Comparison of ENCODE assay signal across 15 cellular contexts in the genomic region with DNA sequence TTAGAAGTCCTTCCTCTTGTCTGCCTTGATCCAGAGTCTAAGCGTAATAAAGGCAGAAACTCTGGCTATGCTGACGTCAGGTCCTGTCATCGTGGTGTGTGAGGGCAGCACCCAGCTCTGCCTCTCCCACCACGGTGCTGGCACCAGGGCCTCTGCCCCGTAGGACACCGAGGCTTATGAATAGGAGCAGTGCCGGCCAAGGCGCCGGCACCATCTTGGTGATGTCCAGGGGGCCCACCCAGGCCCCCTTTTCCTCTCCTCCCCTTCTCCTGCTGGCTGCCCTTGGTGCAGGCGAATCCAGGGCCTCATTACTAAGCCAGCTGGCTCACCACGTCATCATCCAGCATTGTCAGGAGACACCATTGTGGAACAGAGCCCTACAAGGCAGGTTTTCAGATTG.
DNase-seq lines count a peak whose midpoint lies in the region; ATAC-seq and TF ChIP-seq lines count a peak whose summit lies in the region.
"Had no signal": no experiment of that assay in that cellular context is flagged by ENCODE, and none has a peak within 500 bp of the region (broad histone marks: within the 10 kb centered on the region; RNA-seq: fewer than 3 reads in every experiment).

No MANE protein-coding gene starts in this region.

- H3K9ac ChIP-seq in rectal smooth muscle tissue (ENCODE audit: low read length) (no peak overlapping the region), PC-3 (ENCODE audit: low read length) (no peak overlapping the region)

- POLR2A ChIA-PET in PC-3 (lab: Charles Lee; ENCODE audit: unreplicated experiment): no interaction called here

- CTCF ChIA-PET in PC-3 (lab: Charles Lee): no interaction called here

- H3K4me3 ChIP-seq in right cardiac atrium (ENCODE audit: low read length) (no peak overlapping the region), rectal smooth muscle tissue (ENCODE audit: low read length) (no peak overlapping the region), PC-3 (ENCODE audit: low read length) (no peak overlapping the region)
- H3K4me3 ChIP-seq: GM12878, HAP-1 had no signal

- no peaks in the 10 kb centered on the region for H4K20me1 ChIP-seq in PC-3 (ENCODE audit: low read length)

- no peak overlapping the region for H3K4me2 ChIP-seq in PC-3 (ENCODE audit: low read length)

- H3F3A ChIP-seq in PC-3 (ENCODE audit: low read length, unreplicated experiment): no peaks in the 10 kb centered on the region

- peaks cover 44% of the 10 kb centered on the region for H3K79me2 ChIP-seq in PC-3 (ENCODE audit: low read length)

- H3K27me3 ChIP-seq in right cardiac atrium (ENCODE audit: control insufficient read depth, insufficient read depth): no peaks in the 10 kb centered on the region
- no peaks in the 10 kb centered on the region for H3K27me3 ChIP-seq in rectal smooth muscle tissue (ENCODE audit: control insufficient read depth, insufficient read depth, low read length)
- H3K27me3 ChIP-seq in PC-3 (ENCODE audit: low read length): no peaks in the 10 kb centered on the region

- WGBS in right cardiac atrium: 55% methylated on average over 11 of the region's 11 CpGs

- H3K9me2 ChIP-seq in PC-3 (replicated peaks; ENCODE audit: low read length): no peaks in the 10 kb centered on the region

- ATAC-seq in right cardiac atrium (peak; percentile 42 to 57), PC-3 (no peak)
- ATAC-seq: activated CD8-positive, alpha-beta memory T cell treated with anti-CD3 and anti-CD28 coated beads, Interleukin-2, amount 10 ng/mL, durations not matched to agents 7 days and 5 days; GM12878 had no signal

- H3K27ac ChIP-seq in 22Rv1: peak overlapping the region; percentile 92
- H3K27ac ChIP-seq in caudate nucleus (ENCODE audit: low read depth, low read length): peak overlapping the region; percentile 75
- peak overlapping the region; percentile 73 for H3K27ac ChIP-seq in right cardiac atrium (ENCODE audit: low read length)
- peak overlapping the region; percentile 80 for H3K27ac ChIP-seq in rectal smooth muscle tissue (ENCODE audit: low read depth, low read length)
- H3K27ac ChIP-seq in PC-3 (ENCODE audit: low read length): no peak overlapping the region

- H3K9me3 ChIP-seq in right cardiac atrium (ENCODE audit: control insufficient read depth, low read length): no peaks in the 10 kb centered on the region
- no peaks in the 10 kb centered on the region for H3K9me3 ChIP-seq in PC-3 (ENCODE audit: low read length)
- H3K9me3 ChIP-seq: HAP-1 had no signal

- in situ Hi-C loops in G401 (cut with HindIII; ENCODE audit: low sequenced_read_pairs): no loop called here

- BruUV-seq in PC-3 (replicated peaks; lab: Mats Ljungman, UMichigan): no TSS peak

- no peak for TF ChIP-seq CTCF in 22Rv1 (IDR thresholded peaks at IDR 0.05)
- TF ChIP-seq CTCF in PC-3 (conservative IDR thresholded peaks at IDR 0.05; ENCODE audit: low read depth, low read length): no peak

- peaks cover 29% of the 10 kb centered on the region for H3K4me1 ChIP-seq in right cardiac atrium (ENCODE audit: control insufficient read depth, insufficient read depth, low read length)
- peaks cover 54% of the 10 kb centered on the region for H3K4me1 ChIP-seq in rectal smooth muscle tissue (ENCODE audit: control insufficient read depth, insufficient read depth, low read length)
- no peaks in the 10 kb centered on the region for H3K4me1 ChIP-seq in PC-3 (ENCODE audit: insufficient read depth, low read length)

- intact Hi-C loops in right cardiac atrium (cut with DNase I) (no loop called here), PC-3 (cut with micrococcal nuclease) (no loop called here)

- DNase-seq in caudate nucleus (lab: John Stamatoyannopoulos, UW) (peak in 14 of 61 donors; percentile 33 to 69 (median 46)), right cardiac atrium (peak in 2 of 3 donors; percentile 59 to 65), PC-3 (no peak), T1000 (lab: John Stamatoyannopoulos, UW) (no peak), NCI-H69 (lab: John Stamatoyannopoulos, UW) (no peak), G401 (ENCODE audit: low spot score) (no peak)
- DNase-seq: activated CD8-positive, alpha-beta memory T cell treated with anti-CD3 and anti-CD28 coated beads, Interleukin-2, amount 10 ng/mL, durations not matched to agents 7 days and 5 days; activated naive CD4-positive, alpha-beta T cell treated with anti-CD3 and anti-CD28 coated beads, Interleukin-2, amount 50 U/mL, for 16 hours; NCI-H510A treated with DMSO at 0.1 percent for 48 hours; retina; SHP77 had no signal

- H2AFZ ChIP-seq in PC-3 (ENCODE audit: low read length): no peak overlapping the region

- H3K36me3 ChIP-seq in rectal smooth muscle tissue (ENCODE audit: control insufficient read depth, insufficient read depth, low read length): peaks cover 17% of the 10 kb centered on the region
- H3K36me3 ChIP-seq in PC-3 (ENCODE audit: low read depth, low read length): peaks cover 18% of the 10 kb centered on the region

Comparison
In these comparisons a context has a peak if more than half of its experiments do, and no peak if none do; other contexts are left out.
1. DNase-seq: peak in right cardiac atrium (2 of 3); none in PC-3 (single experiment), T1000 (single experiment), NCI-H69 (single experiment) and G401 (single experiment).